Comparison of ENCODE assay signal across 15 cellular contexts in genomic region chr17:74521701-74522201, GRCh38. TPM values are rescaled to one million over a fixed set of nuclear protein-coding genes. Genes with fewer than 3 reads are reported as not detected.
DNase-seq lines count a peak whose midpoint lies in the region; TF ChIP-seq lines count a peak whose summit lies in the region.
"Had no signal": no experiment of that assay in that cellular context is flagged by ENCODE, and none has a peak within 500 bp of the region (broad histone marks: within the 10 kb centered on the region; RNA-seq: fewer than 3 reads in every experiment).

No MANE protein-coding gene starts in this region.

- peak; percentile 31 for TF ChIP-seq POLR2A in NB4 (IDR thresholded peaks at IDR 0.05; ENCODE audit: extremely low read depth, insufficient read length)

- TF ChIP-seq CTCF in NB4 (IDR thresholded peaks at IDR 0.05; ENCODE audit: low read depth, low read length), result no peak

- DNase-seq in D341Med (ENCODE audit: low spot score) (peak; percentile 33), NB4 (ENCODE audit: low read depth) (peak; percentile 98), globus pallidus (ENCODE audit: low spot score) (peak; percentile 31), putamen (ENCODE audit: low spot score) (peak; percentile 7), AG08395 (ENCODE audit: low spot score) (no peak), NCI-H2081 treated with DMSO at 0.1 percent for 48 hours (lab: John Stamatoyannopoulos, UW) (no peak), G401 (ENCODE audit: low spot score) (no peak), NCI-H1048 (lab: John Stamatoyannopoulos, UW) (no peak)
- DNase-seq: foreskin keratinocyte, NCI-H187, SHP77 treated with DMSO at 0.1 percent for 48 hours had no signal

- in situ Hi-C loops in G401 (cut with HindIII; ENCODE audit: low sequenced_read_pairs), result no loop called here

- H3K4me3 ChIP-seq in NB4 (ENCODE audit: low read depth, low read length), result peak overlapping the region; percentile 52
- H3K4me3 ChIP-seq: HAP-1 had no signal

RNA-seq across cellular contexts. Expression of gene CD300LB, which starts 9.5 kb away (rescaled TPM):
- total RNA-seq in G401 (2014; rRNA removed; shearing (Covaris generic)), result not detected in 2 replicates
- total RNA-seq: bronchial epithelial cell, foreskin keratinocyte, myocyte had no signal

RNA-seq across cellular contexts. Expression of gene CD300C, which starts 24.2 kb away (rescaled TPM):
- total RNA-seq in G401 (2014; rRNA removed; shearing (Covaris generic)), result not detected in 2 replicates
- total RNA-seq: bronchial epithelial cell, foreskin keratinocyte, myocyte had no signal

RNA-seq across cellular contexts. Expression of gene CD300H, which starts 45.6 kb away (rescaled TPM):
- total RNA-seq in G401 (2014; rRNA removed; shearing (Covaris generic)), result not detected in 2 replicates
- total RNA-seq: bronchial epithelial cell, foreskin keratinocyte, myocyte, thoracic aorta had no signal

RNA-seq across cellular contexts. Expression of gene CD300A, which starts 55.3 kb away (rescaled TPM):
- total RNA-seq in G401 (2014; rRNA removed; shearing (Covaris generic)), result not detected in 2 replicates
- total RNA-seq: bronchial epithelial cell, foreskin keratinocyte, myocyte had no signal

Comparison
In these comparisons a context has a peak if more than half of its experiments do, and no peak if none do; other contexts are left out.
1. DNase-seq: peak in D341Med (single experiment), NB4 (single experiment), globus pallidus (single experiment) and putamen (single experiment); none in AG08395 (single experiment), NCI-H2081 treated with DMSO at 0.1 percent for 48 hours (single experiment), G401 (single experiment) and NCI-H1048 (single experiment).